ENCODE assay signal across 11 cellular contexts in the genomic region with DNA sequence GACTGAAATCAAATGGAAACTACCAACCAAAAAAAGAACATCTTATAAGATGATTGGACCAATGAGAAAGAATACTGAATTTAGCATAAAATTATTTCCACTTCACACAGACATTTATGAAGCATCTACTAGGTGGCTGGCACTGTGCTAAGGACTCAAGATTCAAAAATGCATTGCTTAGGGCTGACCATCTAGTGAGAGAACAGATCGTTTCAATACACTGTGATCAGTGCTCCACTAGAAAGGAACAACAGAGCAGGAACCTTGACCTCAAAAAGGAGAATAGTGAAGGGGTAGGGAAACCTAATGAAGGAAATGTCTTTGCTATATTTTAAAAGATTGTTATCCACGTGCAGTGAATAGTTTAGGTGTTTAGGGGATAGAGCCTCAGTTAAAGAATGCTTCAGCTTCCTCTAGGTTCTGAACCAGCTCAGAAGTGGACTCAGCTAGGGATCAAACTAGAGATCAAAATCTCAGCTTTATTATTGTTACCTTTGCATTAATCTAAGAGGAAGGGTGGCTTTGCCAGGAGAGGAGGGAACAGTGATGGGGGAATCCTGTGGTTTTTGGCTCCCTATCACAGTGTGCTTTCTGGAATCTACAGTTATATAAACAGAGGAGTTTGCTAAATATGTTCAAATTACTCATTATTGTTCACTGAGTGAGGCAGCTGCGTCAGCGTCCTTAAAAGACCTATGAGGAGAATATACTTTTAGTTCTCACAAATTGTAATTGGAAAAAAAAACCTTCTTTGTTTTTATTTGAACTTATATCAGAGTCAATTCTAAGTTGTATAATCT. TPM values are rescaled to one million over a fixed set of nuclear protein-coding genes. Genes with fewer than 3 reads are reported as not detected.
DNase-seq lines count a peak whose midpoint lies in the region; ATAC-seq and TF ChIP-seq lines count a peak whose summit lies in the region.
"Had no signal": no experiment of that assay in that cellular context is flagged by ENCODE, and none has a peak within 500 bp of the region (broad histone marks: within the 10 kb centered on the region; RNA-seq: fewer than 3 reads in every experiment).

No MANE protein-coding gene starts in this region.

- H3K36me3 ChIP-seq in ascending aorta: no peaks in the 10 kb centered on the region

- DNase-seq in ELR (ENCODE audit: low read depth): peak; percentile 87
- peak; percentile 24 for DNase-seq in NCI-H226
- DNase-seq in dermis microvascular lymphatic vessel endothelial cell (ENCODE audit: low read depth in 2 of 2): peak; percentile 26 to 36
- DNase-seq in pons (ENCODE audit: low spot score): peak; percentile 30
- no peak for DNase-seq in ascending aorta (ENCODE audit: low spot score in 2 of 2)
- DNase-seq in SIG-M5 treated with dmso at 0.1 percent for 504 hours (lab: John Stamatoyannopoulos, UW; ENCODE audit: unreplicated experiment): no peak
- DNase-seq: cerebellar nuclear complex; stimulated activated naive CD4-positive, alpha-beta T cell treated with Interleukin-2 at 50 U/mL for 16 hours had no signal

- no peak for TF ChIP-seq CTCF in ascending aorta (IDR thresholded peaks at IDR 0.05)

- no peaks in the 10 kb centered on the region for H3K27me3 ChIP-seq in ascending aorta
- H3K27me3 ChIP-seq: hepatocyte had no signal

- no peaks in the 10 kb centered on the region for H3K9me3 ChIP-seq in ascending aorta

- intact Hi-C loops in ascending aorta (cut with DNase I): no loop called here

- H3K27ac ChIP-seq in ascending aorta: no peak overlapping the region
- H3K27ac ChIP-seq: hepatocyte had no signal

- H3K4me1 ChIP-seq in ascending aorta: no peaks in the 10 kb centered on the region

- no peak for ATAC-seq in GM21423 (IDR thresholded peaks at IDR 0.05; ENCODE audit: unreplicated experiment)
- no peak for ATAC-seq in HG03095 (IDR thresholded peaks at IDR 0.05; ENCODE audit: unreplicated experiment)

- H3K4me3 ChIP-seq in ascending aorta: no peak overlapping the region
- H3K4me3 ChIP-seq: hepatocyte had no signal

RNA-seq across cellular contexts. Expression of gene BBS5, which starts 16.2 kb away (rescaled TPM):
- total RNA-seq in dermis microvascular lymphatic vessel endothelial cell: 1.4 and 1.6 TPM in 2 replicates
- 1.5 TPM for total RNA-seq in ascending aorta

RNA-seq across cellular contexts. Expression of gene KLHL41, which starts 46.4 kb away (rescaled TPM):
- total RNA-seq in dermis microvascular lymphatic vessel endothelial cell (under 0.01 and 0.13 TPM in 2 replicates), ascending aorta (0.21 TPM)

Comparison
In these comparisons a context has a peak if more than half of its experiments do, and no peak if none do; other contexts are left out.
1. DNase-seq: peak in ELR (single experiment), NCI-H226 (single experiment), dermis microvascular lymphatic vessel endothelial cell (2 of 2) and pons (single experiment); none in ascending aorta (0 of 2) and SIG-M5 treated with dmso at 0.1 percent for 504 hours (single experiment).